In genomic region chr7:65429642-65430343, GRCh38 we compare ENCODE assay signal across 24 cellular contexts. TPM values are rescaled to one million over a fixed set of nuclear protein-coding genes. Genes with fewer than 3 reads are reported as not detected.
DNase-seq lines count a peak whose midpoint lies in the region; ATAC-seq, FAIRE-seq and TF ChIP-seq lines count a peak whose summit lies in the region.
"Had no signal": no experiment of that assay in that cellular context is flagged by ENCODE, and none has a peak within 500 bp of the region (broad histone marks: within the 10 kb centered on the region; RNA-seq: fewer than 3 reads in every experiment).

No MANE protein-coding gene starts in this region.

- H3K4me1 Mint-ChIP-seq in endodermal cell (no peaks in the 10 kb centered on the region), neural progenitor cell (no peaks in the 10 kb centered on the region)
- H3K4me1 Mint-ChIP-seq: GM23338 had no signal

- H3K4me3 Mint-ChIP-seq in endodermal cell, result no peak overlapping the region
- H3K4me3 Mint-ChIP-seq in neural progenitor cell, result no peak overlapping the region
- H3K4me3 Mint-ChIP-seq: CD8-positive, alpha-beta T cell; GM23338 had no signal

- H3F3A ChIP-seq in neural progenitor cell (ENCODE audit: low read depth), result peaks cover 19% of the 10 kb centered on the region

- DNase-seq in GM12891 (ENCODE audit: insufficient read length, low spot score) (no peak), endodermal cell (no peak), urothelium cell line (ENCODE audit: low spot score) (no peak), HuH-7.5 (ENCODE audit: low spot score) (no peak), neural progenitor cell (ENCODE audit: low spot score) (no peak)
- DNase-seq: ACHN; CD8-positive, alpha-beta T cell; DND-41; HCEC 1CT; KG1; NCI-H1105; NCI-H146; NCI-H2029; NCI-H2227 treated with DMSO at 0.1 percent for 48 hours; NCI-H510A; NCI-H748 treated with DMSO at 0.1 percent for 48 hours; PC-9; SHP77 treated with DMSO at 0.1 percent for 48 hours; SK-N-SH had no signal

- peak; percentile 68 for FAIRE-seq in GM12891 (lab: Jason Lieb, UNC)
- FAIRE-seq in urothelium cell line (lab: Jason Lieb, UNC), result peak; percentile 58

- H3K4me2 ChIP-seq in neural progenitor cell, result no peak overlapping the region
- H3K4me2 ChIP-seq: BLaER1 treated with 17β-estradiol and CSF1 and Interleukin-3, amounts not matched to agents 10 nM and 100 nM; GM23338; PC-9; SK-N-SH had no signal

- H3K9me3 Mint-ChIP-seq in endodermal cell, result peaks cover 65% of the 10 kb centered on the region
- H3K9me3 Mint-ChIP-seq in neural progenitor cell, result peaks cover 19% of the 10 kb centered on the region

- H3K27me3 Mint-ChIP-seq in endodermal cell (ENCODE audit: insufficient read depth) (peaks cover 2% of the 10 kb centered on the region), neural progenitor cell (ENCODE audit: insufficient read depth, low read depth) (no peaks in the 10 kb centered on the region)

- H3K36me3 ChIP-seq in HUES64 (ENCODE audit: insufficient read depth, low read length), result no peaks in the 10 kb centered on the region
- no peaks in the 10 kb centered on the region for H3K36me3 ChIP-seq in endodermal cell (ENCODE audit: control insufficient read depth, insufficient read depth, low read length)
- no peaks in the 10 kb centered on the region for H3K36me3 ChIP-seq in neural progenitor cell
- H3K36me3 ChIP-seq: BLaER1 treated with 17β-estradiol and CSF1 and Interleukin-3, amounts not matched to agents 10 nM and 100 nM had no signal

- no peak overlapping the region for H3K27ac Mint-ChIP-seq in endodermal cell
- H3K27ac Mint-ChIP-seq in neural progenitor cell, result no peak overlapping the region
- H3K27ac Mint-ChIP-seq: GM23338 had no signal

- no peak for TF ChIP-seq POLR2A in GM12891 (IDR thresholded peaks at IDR 0.05; ENCODE audit: low read depth, low read length)

- H3K36me3 Mint-ChIP-seq in endodermal cell (ENCODE audit: low read depth), result peaks cover 3% of the 10 kb centered on the region
- H3K36me3 Mint-ChIP-seq in neural progenitor cell, result no peaks in the 10 kb centered on the region
- H3K36me3 Mint-ChIP-seq: CD8-positive, alpha-beta T cell had no signal

- H2AFZ ChIP-seq in neural progenitor cell (replicated peaks), result no peak overlapping the region
- H2AFZ ChIP-seq: GM23338, PC-9 had no signal

- TF ChIP-seq CTCF in endodermal cell (conservative IDR thresholded peaks at IDR 0.05) (no peak), neural progenitor cell (IDR thresholded peaks at IDR 0.05) (no peak)

- no peaks in the 10 kb centered on the region for H4K20me1 ChIP-seq in neural progenitor cell (ENCODE audit: low read depth)
- H4K20me1 ChIP-seq: BLaER1 treated with 17β-estradiol and CSF1 and Interleukin-3, amounts not matched to agents 10 nM and 100 nM had no signal

- H3K27ac ChIP-seq in HUES64 (ENCODE audit: low read depth, low read length), result no peak overlapping the region
- no peak overlapping the region for H3K27ac ChIP-seq in endodermal cell (ENCODE audit: low read depth, low read length)
- H3K27ac ChIP-seq in neural progenitor cell, result no peak overlapping the region
- H3K27ac ChIP-seq: BLaER1 treated with 17β-estradiol and CSF1 and Interleukin-3, amounts not matched to agents 10 nM and 100 nM; PC-9; RWPE1 had no signal

- 89% methylated on average over 26 of the region's 26 CpGs for WGBS in HUES64
- 86 to 90% methylated on average over 24 to 26 of the region's 26 CpGs for WGBS in endodermal cell (ENCODE audit: insufficient coverage in 1 of 2, insufficient read length in 1 of 2), 2 experiments

- H3K27me3 ChIP-seq in HUES64 (ENCODE audit: insufficient read depth, low read length) (no peaks in the 10 kb centered on the region), endodermal cell (ENCODE audit: control insufficient read depth, insufficient read depth, low read length, poor library complexity, severe bottlenecking) (no peaks in the 10 kb centered on the region), neural progenitor cell (no peaks in the 10 kb centered on the region)
- H3K27me3 ChIP-seq: BLaER1 treated with 17β-estradiol and CSF1 and Interleukin-3, amounts not matched to agents 10 nM and 100 nM had no signal

- H3K9me3 ChIP-seq in HUES64 (ENCODE audit: insufficient read depth, low read depth, low read length) (peaks cover 54% of the 10 kb centered on the region), endodermal cell (ENCODE audit: control insufficient read depth, low read length) (peaks cover 44% of the 10 kb centered on the region), neural progenitor cell (ENCODE audit: low read depth) (no peaks in the 10 kb centered on the region)
- H3K9me3 ChIP-seq: SK-N-SH had no signal

- no peak overlapping the region for H3K9ac ChIP-seq in HUES64 (ENCODE audit: low read depth, low read length)
- no peak overlapping the region for H3K9ac ChIP-seq in endodermal cell (ENCODE audit: extremely low read depth, low read length, poor library complexity, severe bottlenecking)
- no peak overlapping the region for H3K9ac ChIP-seq in neural progenitor cell
- H3K9ac ChIP-seq: BLaER1 treated with 17β-estradiol and CSF1 and Interleukin-3, amounts not matched to agents 10 nM and 100 nM; SK-N-SH had no signal

- H3K4me1 ChIP-seq in HUES64 (ENCODE audit: insufficient read depth, low read length) (no peaks in the 10 kb centered on the region), endodermal cell (ENCODE audit: control insufficient read depth, insufficient read depth, low read length) (no peaks in the 10 kb centered on the region), neural progenitor cell (no peaks in the 10 kb centered on the region)
- H3K4me1 ChIP-seq: BLaER1 treated with 17β-estradiol and CSF1 and Interleukin-3, amounts not matched to agents 10 nM and 100 nM had no signal

- H3K79me2 ChIP-seq in neural progenitor cell (ENCODE audit: low read depth), result no peaks in the 10 kb centered on the region

- ATAC-seq in GM21717 (IDR thresholded peaks at IDR 0.05; ENCODE audit: unreplicated experiment), result no peak
- ATAC-seq: CD8-positive, alpha-beta T cell; GM23338 had no signal

- H3K4me3 ChIP-seq in HUES64 (ENCODE audit: low read length), result peak overlapping the region; percentile 10; the same call in 1 of the 2 replicates
- H3K4me3 ChIP-seq in endodermal cell (ENCODE audit: low read length), result peak overlapping the region; percentile 72
- no peak overlapping the region for H3K4me3 ChIP-seq in neural progenitor cell
- H3K4me3 ChIP-seq: BLaER1 treated with 17β-estradiol and CSF1 and Interleukin-3, amounts not matched to agents 10 nM and 100 nM; GM23338; PC-9 had no signal

TF ChIP-seq in GM12891, 5 proteins besides CTCF, POLR2A, EP300 and RAD21:
- TF ChIP-seq SPI1 (IDR thresholded peaks at IDR 0.05; ENCODE audit: low read depth, low read length), result no peak
- no peak for TF ChIP-seq POLR2AphosphoS5 (IDR thresholded peaks at IDR 0.05; ENCODE audit: low read depth, low read length)
- no peak for TF ChIP-seq TAF1 (IDR thresholded peaks at IDR 0.05; ENCODE audit: low read depth, low read length)
- no peak for TF ChIP-seq POU2F2 (IDR thresholded peaks at IDR 0.05; ENCODE audit: low read depth, low read length)
- no peak for TF ChIP-seq PAX5 (IDR thresholded peaks at IDR 0.05; ENCODE audit: insufficient read depth, low read length, severe bottlenecking)

RNA-seq across cellular contexts. Expression of gene ZNF92, which starts 56.1 kb away (rescaled TPM):
- polyA plus RNA-seq in GM12891 (2012; ENCODE audit: low read depth, missing spikeins), result 7.5 TPM
- polyA plus RNA-seq in HUES64 (2013, experiment 1 of 2), result 24.5 TPM
- polyA plus RNA-seq in HUES64 (2013, experiment 2 of 2), result 26.8 TPM
- total RNA-seq in endodermal cell, result 10 to 100 TPM; 26.4 to 26.5 TPM
- polyA plus RNA-seq in endodermal cell (2013, experiment 1 of 2), result 24.4 TPM
- 26.1 TPM for polyA plus RNA-seq in endodermal cell (2013, experiment 2 of 2)
- total RNA-seq in neural progenitor cell (ENCODE audit: low replicate concordance), result 35.3 and 57.2 TPM in 2 replicates
